ENCODE assay signal across 1 cellular context in the genomic region with DNA sequence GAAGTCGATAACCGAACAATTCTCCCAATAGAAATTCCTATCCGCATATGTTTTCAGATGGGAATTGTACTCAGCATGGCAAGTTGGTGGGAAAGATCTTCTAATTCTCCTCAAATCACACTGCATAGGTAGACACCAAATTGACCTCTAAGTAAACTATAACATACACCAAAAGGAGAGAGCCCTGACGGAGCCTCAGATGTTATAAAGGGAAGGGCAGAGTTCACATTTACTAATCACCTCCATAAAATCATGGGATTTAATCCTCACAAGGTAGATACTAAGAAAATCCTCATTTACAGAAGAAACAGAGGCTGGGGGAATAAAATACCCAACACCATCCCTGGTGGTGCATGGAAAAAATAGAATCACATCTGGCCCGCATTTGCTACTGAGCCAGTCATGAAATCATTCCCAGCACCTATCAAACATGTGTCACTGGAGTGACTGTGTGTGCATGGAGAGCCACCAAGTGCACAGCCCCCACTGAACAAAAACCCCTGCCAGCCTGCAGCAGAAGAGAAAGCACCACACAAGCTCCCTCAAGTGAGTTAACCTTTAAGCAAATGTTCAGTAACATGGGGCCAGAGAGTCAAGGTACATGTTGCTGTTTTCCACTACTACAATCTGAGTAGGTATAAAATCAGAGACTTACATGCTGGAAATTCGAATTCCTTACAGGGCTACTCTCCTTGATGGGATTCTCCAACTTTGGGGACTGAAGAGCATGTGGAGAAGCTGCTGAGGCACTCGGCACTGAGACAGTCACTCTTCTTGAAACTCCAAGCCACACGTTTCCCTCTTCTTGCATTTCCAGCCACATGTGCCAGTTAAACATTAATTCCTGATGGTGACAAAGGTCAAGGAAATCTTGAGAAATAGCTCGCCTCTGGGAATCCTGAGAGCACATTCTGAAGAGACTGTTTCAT.
TF ChIP-seq lines count a peak whose summit lies in the region.

A gene with protein sequence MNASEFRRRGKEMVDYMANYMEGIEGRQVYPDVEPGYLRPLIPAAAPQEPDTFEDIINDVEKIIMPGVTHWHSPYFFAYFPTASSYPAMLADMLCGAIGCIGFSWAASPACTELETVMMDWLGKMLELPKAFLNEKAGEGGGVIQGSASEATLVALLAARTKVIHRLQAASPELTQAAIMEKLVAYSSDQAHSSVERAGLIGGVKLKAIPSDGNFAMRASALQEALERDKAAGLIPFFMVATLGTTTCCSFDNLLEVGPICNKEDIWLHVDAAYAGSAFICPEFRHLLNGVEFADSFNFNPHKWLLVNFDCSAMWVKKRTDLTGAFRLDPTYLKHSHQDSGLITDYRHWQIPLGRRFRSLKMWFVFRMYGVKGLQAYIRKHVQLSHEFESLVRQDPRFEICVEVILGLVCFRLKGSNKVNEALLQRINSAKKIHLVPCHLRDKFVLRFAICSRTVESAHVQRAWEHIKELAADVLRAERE (minus strand): TSS at position 776 of the 929 bp plus-strand sequence. CDS start 21,320 bp downstream, outside the sequence.

TF ChIP-seq in HepG2, 621 proteins besides CTCF, POLR2A, EP300 and RAD21 (continued from another document and continues in another):
- peak; percentile 44; the same call in 1 of the 2 replicates for TF ChIP-seq ZNF609 (CRISPR knock-in tag; IDR thresholded peaks at IDR 0.05; ENCODE audit: borderline replicate concordance)
- 0 out of 2 replicates have a peak, but pooled peaks have one; percentile 11 for TF ChIP-seq ELF3 (CRISPR knock-in tag; IDR thresholded peaks at IDR 0.05)
- 0 out of 2 replicates have a peak, but pooled peaks have one; percentile 27 for TF ChIP-seq UBTF (CRISPR knock-in tag; IDR thresholded peaks at IDR 0.05)
- no peak for TF ChIP-seq NONO (IDR thresholded peaks at IDR 0.05)
- peak; percentile 53; the same call in 1 of the 2 replicates for TF ChIP-seq NONO (CRISPR knock-in tag; conservative IDR thresholded peaks at IDR 0.05)
- TF ChIP-seq E2F2 (CRISPR knock-in tag; IDR thresholded peaks at IDR 0.05; ENCODE audit: borderline replicate concordance): no peak
- peak; percentile 85 for TF ChIP-seq HNF4A (CRISPR knock-in tag; IDR thresholded peaks at IDR 0.05)
- no peak for TF ChIP-seq ZNF567 (CRISPR knock-in tag; IDR thresholded peaks at IDR 0.05; ENCODE audit: borderline replicate concordance)
- TF ChIP-seq CREBL2 (CRISPR knock-in tag; IDR thresholded peaks at IDR 0.05; ENCODE audit: borderline replicate concordance): no peak
- peak; percentile 18; the same call in 1 of the 2 replicates for TF ChIP-seq ETV5 (CRISPR knock-in tag; IDR thresholded peaks at IDR 0.05; ENCODE audit: borderline replicate concordance)
- TF ChIP-seq NFIB (CRISPR knock-in tag; IDR thresholded peaks at IDR 0.05; ENCODE audit: borderline replicate concordance): no peak
- TF ChIP-seq TERF1 (CRISPR knock-in tag; IDR thresholded peaks at IDR 0.05): no peak
- TF ChIP-seq NR2C2 (CRISPR knock-in tag; IDR thresholded peaks at IDR 0.05; ENCODE audit: borderline replicate concordance): peak; percentile 83; the same call in 1 of the 2 replicates
- peak; percentile 61; the same call in 1 of the 2 replicates for TF ChIP-seq TFDP1 (CRISPR knock-in tag; IDR thresholded peaks at IDR 0.05; ENCODE audit: borderline replicate concordance)
- TF ChIP-seq PHF21A (CRISPR knock-in tag; IDR thresholded peaks at IDR 0.05): peak; percentile 81
- peak; percentile 38; the same call in 1 of the 2 replicates for TF ChIP-seq MEIS1 (CRISPR knock-in tag; IDR thresholded peaks at IDR 0.05; ENCODE audit: borderline replicate concordance)
- TF ChIP-seq MXD4 (CRISPR knock-in tag; IDR thresholded peaks at IDR 0.05): 0 out of 2 replicates have a peak, but pooled peaks have one; percentile 29
- TF ChIP-seq HDAC1 (CRISPR knock-in tag; IDR thresholded peaks at IDR 0.05): peak; percentile 58
- TF ChIP-seq, protein P1, sequence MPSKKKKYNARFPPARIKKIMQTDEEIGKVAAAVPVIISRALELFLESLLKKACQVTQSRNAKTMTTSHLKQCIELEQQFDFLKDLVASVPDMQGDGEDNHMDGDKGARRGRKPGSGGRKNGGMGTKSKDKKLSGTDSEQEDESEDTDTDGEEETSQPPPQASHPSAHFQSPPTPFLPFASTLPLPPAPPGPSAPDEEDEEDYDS (CRISPR knock-in tag; IDR thresholded peaks at IDR 0.05): 0 out of 2 replicates have a peak, but pooled peaks have one; percentile 16
- peak; percentile 18; the same call in 1 of the 2 replicates for TF ChIP-seq CREM (IDR thresholded peaks at IDR 0.05)
- no peak for TF ChIP-seq CREM (CRISPR knock-in tag; IDR thresholded peaks at IDR 0.05)
- 0 out of 2 replicates have a peak, but pooled peaks have one; percentile 38 for TF ChIP-seq KDM3A (CRISPR knock-in tag; IDR thresholded peaks at IDR 0.05; ENCODE audit: low read depth)
- TF ChIP-seq BHLHE40 (IDR thresholded peaks at IDR 0.05; ENCODE audit: low read length): peak; percentile 65
- no peak for TF ChIP-seq FOXK2 (IDR thresholded peaks at IDR 0.05)
- TF ChIP-seq POLR2G (IDR thresholded peaks at IDR 0.05; ENCODE audit: low read depth, low read length): peak; percentile 63; the same call in 1 of the 2 replicates
- TF ChIP-seq ASH2L (IDR thresholded peaks at IDR 0.05; ENCODE audit: insufficient read length, low read depth, low read length): peak; percentile 89
- TF ChIP-seq ZNF543 (CRISPR knock-in tag; IDR thresholded peaks at IDR 0.05): peak; percentile 78; the same call in 1 of the 2 replicates
- peak; percentile 27; the same call in 1 of the 2 replicates for TF ChIP-seq ZNF580 (CRISPR knock-in tag; IDR thresholded peaks at IDR 0.05; ENCODE audit: borderline replicate concordance, low read depth)
- peak; percentile 85 for TF ChIP-seq HNRNPUL1 (IDR thresholded peaks at IDR 0.05; ENCODE audit: low read depth, low read length)
- 0 out of 2 replicates have a peak, but pooled peaks have one; percentile 35 for TF ChIP-seq ZNF629 (CRISPR knock-in tag; conservative IDR thresholded peaks at IDR 0.05)
- 0 out of 2 replicates have a peak, but pooled peaks have one; percentile 30 for TF ChIP-seq ZBED4 (CRISPR knock-in tag; IDR thresholded peaks at IDR 0.05; ENCODE audit: borderline replicate concordance)
